In the genomic region with DNA sequence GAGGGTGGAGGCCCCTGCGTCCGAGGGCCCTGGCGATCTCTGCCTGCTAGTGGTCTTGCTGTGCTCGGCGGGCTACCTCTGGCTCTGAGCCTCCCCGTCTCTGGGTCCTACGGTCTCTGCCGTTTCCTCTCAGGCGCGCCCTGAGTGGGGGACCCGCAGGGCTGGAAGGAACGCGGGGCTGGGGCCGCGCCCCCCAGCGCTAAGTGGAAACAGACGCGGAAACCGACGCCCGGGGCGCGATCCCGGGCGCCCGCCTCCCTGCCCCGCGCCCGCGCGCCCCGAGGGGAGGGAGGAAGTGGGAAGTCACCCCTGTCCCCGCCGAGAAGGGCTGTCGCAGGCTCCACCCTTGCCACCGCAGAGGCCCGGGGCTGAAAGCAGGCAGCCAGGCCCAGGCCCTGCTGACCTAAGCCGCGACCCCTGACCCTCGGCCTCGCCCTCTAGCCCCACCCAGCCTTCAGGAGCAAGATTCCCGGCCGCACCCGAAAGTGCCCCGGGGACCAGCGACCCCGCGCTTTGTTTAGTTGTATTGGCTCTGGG, we compare ENCODE assay signal across 8 cellular contexts. TPM values are rescaled to one million over a fixed set of nuclear protein-coding genes. Genes with fewer than 3 reads are reported as not detected.
DNase-seq lines count a peak whose midpoint lies in the region; ATAC-seq and TF ChIP-seq lines count a peak whose summit lies in the region.

No MANE protein-coding gene starts in this region.

- H3K4me3 ChIP-seq in Caco-2 (ENCODE audit: low read depth, low read length) (peak overlapping the region; percentile 62), lung (peak overlapping the region; percentile 18), thyroid gland (replicated peaks in 1 of 3) (peak overlapping the region in 1 of 3 donors; percentile 54)

- 3% methylated on average over 35 to 48 of the region's 48 CpGs for WGBS in lung, 2 donors
- WGBS in thyroid gland, 2 donors = 4% methylated on average over 25 of the region's 48 CpGs; no CpG with 5 or more reads in 1 of the 2 donors

- BruUV-seq in Caco-2 (replicated peaks; lab: Mats Ljungman, UMichigan) = no TSS peak

- DNase-seq in Caco-2 = peak in 1 of 2 experiments; percentile 71
- DNase-seq in NOMO-1 treated with dmso at 0.1 percent for 144 hours (lab: John Stamatoyannopoulos, UW; ENCODE audit: unreplicated experiment) = peak; percentile 55
- peak in 1 of 2 donors; percentile 67 for DNase-seq in activated naive CD4-positive, alpha-beta T cell treated with anti-CD3 and anti-CD28 coated beads, Interleukin-2, amount 50 U/mL, for 72 hours (ENCODE audit: low spot score in 2 of 2)
- DNase-seq in lung (ENCODE audit: low spot score) = no peak
- peak; percentile 50 to 54 for DNase-seq in thyroid gland
- no peak for DNase-seq in NCI-H1694 treated with DMSO at 0.1 percent for 48 hours (lab: John Stamatoyannopoulos, UW)
- no peak for DNase-seq in endothelial cell (ENCODE audit: low spot score)

- H3K27ac ChIP-seq in lung (ENCODE audit: low read depth in 1 of 2, low read length in 1 of 2) (peak overlapping the region; percentile 55 to 91), thyroid gland (peak overlapping the region; percentile 73 to 92 (median 75))

- POLR2A ChIA-PET in Caco-2 (lab: Charles Lee) = no interaction called here

- ATAC-seq in activated naive CD4-positive, alpha-beta T cell treated with anti-CD3 and anti-CD28 coated beads, Interleukin-2, amount 50 U/mL, for 72 hours = no peak
- no peak for ATAC-seq in lung (ENCODE audit: insufficient read depth, low FRiP score)
- no peak for ATAC-seq in HG02610 (IDR thresholded peaks at IDR 0.05; ENCODE audit: unreplicated experiment)

- H3K4me3 Mint-ChIP-seq in Caco-2 (ENCODE audit: unreplicated experiment) (peak overlapping the region; percentile 69), endothelial cell (ENCODE audit: unreplicated experiment) (no peak overlapping the region)

- intact Hi-C loops in Caco-2 (cut with micrococcal nuclease; ENCODE audit: unreplicated experiment) (loop anchor here (5.0 kb wide), 1 partner anchor 510 kb away; the partner anchor contains the start of gene AHNAK2), thyroid gland (cut with DNase I) (loop anchor here (5.0 kb wide), 1 partner anchor 120 kb away; no protein-coding TSS in a partner anchor)

- H3K9me3 Mint-ChIP-seq in Caco-2 (ENCODE audit: unreplicated experiment) (no peaks in the 10 kb centered on the region), endothelial cell (ENCODE audit: unreplicated experiment) (no peaks in the 10 kb centered on the region)
- H3K9me3 Mint-ChIP-seq in activated naive CD4-positive, alpha-beta T cell treated with anti-CD3 and anti-CD28 coated beads, Interleukin-2, amount 50 U/mL, for 72 hours = no peaks in the 10 kb centered on the region

- H3K4me1 Mint-ChIP-seq in Caco-2 (ENCODE audit: low read depth, unreplicated experiment) (peaks cover under 1% of the 10 kb centered on the region), endothelial cell (ENCODE audit: unreplicated experiment) (peaks cover 7% of the 10 kb centered on the region)

- H3K36me3 Mint-ChIP-seq in Caco-2 (ENCODE audit: insufficient read depth, unreplicated experiment) (peaks cover 12% of the 10 kb centered on the region), endothelial cell (ENCODE audit: low read depth, unreplicated experiment) (peaks cover 4% of the 10 kb centered on the region)
- H3K36me3 Mint-ChIP-seq in activated naive CD4-positive, alpha-beta T cell treated with anti-CD3 and anti-CD28 coated beads, Interleukin-2, amount 50 U/mL, for 72 hours = peaks cover 0 to 5% of the 10 kb centered on the region in 2 donors

- TF ChIP-seq CTCF in Caco-2 (IDR thresholded peaks at IDR 0.05; ENCODE audit: insufficient read depth in 1 of 2, low read depth in 1 of 2, low read length in 1 of 2, severe bottlenecking in 1 of 2, unreplicated experiment in 1 of 2) (no peak), lung (IDR thresholded peaks at IDR 0.05; ENCODE audit: control extremely low read depth, extremely low read depth) (no peak), thyroid gland (IDR thresholded peaks at IDR 0.05) (no peak), endothelial cell (IDR thresholded peaks at IDR 0.05; ENCODE audit: unreplicated experiment) (no peak)

- no peaks in the 10 kb centered on the region for H3K27me3 ChIP-seq in Caco-2 (replicated peaks; ENCODE audit: control insufficient read depth, insufficient read depth, low read length)
- no peaks in the 10 kb centered on the region for H3K27me3 ChIP-seq in lung (ENCODE audit: control insufficient read depth, insufficient read depth)
- H3K27me3 ChIP-seq in thyroid gland = no peaks in the 10 kb centered on the region

- H3K9me3 ChIP-seq in Caco-2 = no peaks in the 10 kb centered on the region
- no peaks in the 10 kb centered on the region for H3K9me3 ChIP-seq in lung (ENCODE audit: control insufficient read depth in 2 of 2, insufficient read depth in 1 of 2, low read length in 1 of 2)
- H3K9me3 ChIP-seq in thyroid gland = no peaks in the 10 kb centered on the region

- H3K27ac Mint-ChIP-seq in Caco-2 (ENCODE audit: unreplicated experiment) (peak overlapping the region; percentile 50), endothelial cell (ENCODE audit: unreplicated experiment) (no peak overlapping the region)
- H3K27ac Mint-ChIP-seq in activated naive CD4-positive, alpha-beta T cell treated with anti-CD3 and anti-CD28 coated beads, Interleukin-2, amount 50 U/mL, for 72 hours = peak overlapping the region; percentile 79 to 81

- H3K4me1 ChIP-seq in Caco-2 (peaks cover 36% of the 10 kb centered on the region), lung (ENCODE audit: control insufficient read depth in 2 of 2, insufficient read depth in 2 of 2, low read length in 2 of 2) (peaks cover 11 to 41% of the 10 kb centered on the region in 2 donors), thyroid gland (peaks cover 55 to 76% of the 10 kb centered on the region in 2 donors)

- TF ChIP-seq POLR2A in thyroid gland (IDR thresholded peaks at IDR 0.05) = no peak

- H3K27me3 Mint-ChIP-seq in Caco-2 (ENCODE audit: insufficient read depth, unreplicated experiment) (no peaks in the 10 kb centered on the region), endothelial cell (ENCODE audit: unreplicated experiment) (peaks cover 28% of the 10 kb centered on the region)

- CTCF ChIA-PET in Caco-2 (lab: Charles Lee) = no interaction called here

- H3K36me3 ChIP-seq in Caco-2 (ENCODE audit: control insufficient read depth, insufficient read depth, low read length) (no peaks in the 10 kb centered on the region; the same call in 1 of the 2 replicates), lung (ENCODE audit: control insufficient read depth in 2 of 2, insufficient read depth in 2 of 2, low read length in 2 of 2) (no peaks in the 10 kb centered on the region), thyroid gland (no peaks in the 10 kb centered on the region)

RNA-seq across cellular contexts. Expression of gene CRIP1, which starts 0.8 kb away (rescaled TPM):
- 46.0 and 75.1 TPM in 2 replicates for total RNA-seq in Caco-2 (2022)
- 100 to 1,000 TPM; 200 to 214 TPM for total RNA-seq in activated naive CD4-positive, alpha-beta T cell treated with anti-CD3 and anti-CD28 coated beads, Interleukin-2, amount 50 U/mL, for 72 hours
- 100 to 1,000 TPM in 1 of 2 donors, 10 to 100 TPM in 1; 72.8 to 422 TPM for total RNA-seq in lung
- 100 to 1,000 TPM; 181 to 465 TPM for polyA plus RNA-seq in lung
- 10 to 100 TPM in 3 of 4 donors, 1 to 10 TPM in 1; 6.0 to 30.8 (median 18.5) TPM for total RNA-seq in thyroid gland
- total RNA-seq in endothelial cell (ENCODE audit: unreplicated experiment) = 2.5 TPM

RNA-seq across cellular contexts. Expression of gene TEDC1, which starts 3.5 kb away (rescaled TPM):
- 30.3 and 30.8 TPM in 2 replicates for total RNA-seq in Caco-2 (2022)
- total RNA-seq in activated naive CD4-positive, alpha-beta T cell treated with anti-CD3 and anti-CD28 coated beads, Interleukin-2, amount 50 U/mL, for 72 hours = 10 to 100 TPM; 32.6 to 34.1 TPM
- total RNA-seq in lung = 10 to 100 TPM in 1 of 2 donors, 1 to 10 TPM in 1; 5.8 to 20.8 TPM
- polyA plus RNA-seq in lung = 10 to 100 TPM; 12.8 to 16.0 TPM
- 10 to 100 TPM in 2 of 4 donors, 1 to 10 TPM in 2; 3.4 to 13.9 (median 8.5) TPM for total RNA-seq in thyroid gland
- total RNA-seq in endothelial cell (ENCODE audit: unreplicated experiment) = 11.5 TPM

RNA-seq across cellular contexts. Expression of gene CRIP2, which starts 12.9 kb away (rescaled TPM):
- total RNA-seq in Caco-2 (2022) (0.88 and 1.5 TPM in 2 replicates), lung (100 to 1,000 TPM; 135 to 267 TPM), thyroid gland (100 to 1,000 TPM; 101 to 160 (median 136) TPM), endothelial cell (ENCODE audit: unreplicated experiment) (67.4 TPM)
- total RNA-seq in activated naive CD4-positive, alpha-beta T cell treated with anti-CD3 and anti-CD28 coated beads, Interleukin-2, amount 50 U/mL, for 72 hours = under 1 TPM; 0.27 to 0.34 TPM
- 100 to 1,000 TPM; 194 to 216 TPM for polyA plus RNA-seq in lung

RNA-seq across cellular contexts. Expression of gene TMEM121, which starts 38.9 kb away (rescaled TPM):
- total RNA-seq in Caco-2 (2022) (0.28 TPM in 1 of 2 replicates, not detected in the other), lung (1 to 10 TPM; 3.0 to 5.4 TPM), thyroid gland (10 to 100 TPM in 3 of 4 donors, 1 to 10 TPM in 1; 9.3 to 19.1 (median 15.2) TPM), endothelial cell (ENCODE audit: unreplicated experiment) (1.6 TPM)
- 10 to 100 TPM in 1 of 2 donors, 1 to 10 TPM in 1; 2.2 to 10.2 TPM for total RNA-seq in activated naive CD4-positive, alpha-beta T cell treated with anti-CD3 and anti-CD28 coated beads, Interleukin-2, amount 50 U/mL, for 72 hours
- 1 to 10 TPM; 1.1 to 2.6 TPM for polyA plus RNA-seq in lung

Comparison
In these comparisons a context has a peak if more than half of its experiments do, and no peak if none do; other contexts are left out.
1. DNase-seq: peak in NOMO-1 treated with dmso at 0.1 percent for 144 hours (single experiment) and thyroid gland (2 of 2); none in lung (single experiment), NCI-H1694 treated with DMSO at 0.1 percent for 48 hours (single experiment) and endothelial cell (single experiment).
2. RNA of gene CRIP2, which starts 12.9 kb away (total RNA-seq): 135 to 267 TPM in lung, 101 to 160 TPM in thyroid gland and 67.4 TPM in endothelial cell (single experiment); 0.88 to 1.5 TPM in Caco-2 and 0.27 to 0.34 TPM in activated naive CD4-positive, alpha-beta T cell treated with anti-CD3 and anti-CD28 coated beads, Interleukin-2, amount 50 U/mL, for 72 hours; every median in the first group is over 10 times any median in the second.